22 cellular contexts compared by ENCODE assay signal in the genomic region with DNA sequence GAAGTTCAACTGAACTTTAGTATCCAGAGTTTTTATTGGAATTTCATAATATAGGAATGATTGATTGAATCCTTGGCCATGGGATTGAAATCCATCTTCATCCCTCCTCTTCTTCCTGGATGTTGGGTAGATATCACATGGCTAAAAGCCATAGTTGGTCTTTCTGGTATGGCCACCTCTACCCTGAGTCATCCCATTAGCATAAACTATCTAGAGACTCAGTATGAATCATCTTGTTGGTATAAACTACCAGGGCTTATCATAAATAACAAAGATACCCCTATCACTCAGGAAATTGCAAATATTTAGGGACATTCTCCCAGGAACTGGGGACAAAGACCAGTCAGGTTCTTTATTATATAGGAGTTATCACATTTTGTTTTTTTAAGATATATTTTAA. TPM values are rescaled to one million over a fixed set of nuclear protein-coding genes. Genes with fewer than 3 reads are reported as not detected.
"Had no signal": no experiment of that assay in that cellular context is flagged by ENCODE, and none has a peak within 500 bp of the region (broad histone marks: within the 10 kb centered on the region; RNA-seq: fewer than 3 reads in every experiment).

No MANE protein-coding gene starts in this region.

- DNase-seq: activated CD4-positive, alpha-beta T cell treated with anti-CD3 and anti-CD28 coated beads, Interleukin-2, amount 10 ng/mL, durations not matched to agents 7 days and 5 days; activated CD8-positive, alpha-beta memory T cell treated with anti-CD3 and anti-CD28 coated beads, Interleukin-2, amount 50 U/mL, for 4 hours; activated effector memory CD4-positive, alpha-beta T cell treated with Interleukin-2 at 50 U/mL for 16 hours; activated naive CD4-positive, alpha-beta T cell treated with anti-CD3 and anti-CD28 coated beads, Interleukin-2, amount 10 ng/mL, durations not matched to agents 7 days and 5 days; activated naive CD8-positive, alpha-beta T cell treated with anti-CD3 and anti-CD28 coated beads, Interleukin-2, amount 50 U/mL, for 24 hours; activated T-cell treated with anti-CD3 and anti-CD28 coated beads, Interleukin-2, amount 50 U/mL, for 4 hours; anterior cingulate cortex; effector memory CD4-positive, alpha-beta T cell; foreskin fibroblast; islet precursor cell; lower lobe of right lung; sigmoid colon; stimulated activated naive B cell treated with anti-CD40 and anti-IgM and Interleukin-4, amounts not matched to agents 10 μg/mL and 1 μg/mL and 100 μg/mL, for 72 hours had no signal

- FAIRE-seq: endothelial cell of umbilical vein had no signal

- ATAC-seq: activated CD4-positive, CD25-positive, alpha-beta regulatory T cell treated with anti-CD3 and anti-CD28 coated beads, Interleukin-2, amount 50 U/mL, for 24 hours; activated naive CD8-positive, alpha-beta T cell treated with anti-CD3 and anti-CD28 coated beads, Interleukin-2, amount 50 U/mL, for 24 hours; activated T-cell treated with anti-CD3 and anti-CD28 coated beads, Interleukin-2, amount 50 U/mL, for 4 hours; lower lobe of right lung; natural killer cell treated with Interleukin-12 subunit alpha and Interleukin-12 subunit beta and Interleukin-15 and Interleukin-18, amount 100 ng/mL, for 72 hours; stimulated activated naive B cell treated with anti-CD40 and anti-IgM and Interleukin-4, amounts not matched to agents 10 μg/mL and 1 μg/mL and 100 μg/mL, for 72 hours had no signal

- H3K27ac ChIP-seq: hepatocyte, lower lobe of right lung, neutrophil, parathyroid adenoma, sigmoid colon had no signal

RNA-seq across cellular contexts. Expression of gene ZP4, which starts 21.2 kb away (rescaled TPM):
- total RNA-seq: activated CD4-positive, alpha-beta T cell treated with anti-CD3 and anti-CD28 coated beads, Interleukin-2, amount 10 ng/mL, durations not matched to agents 7 days and 5 days; activated T-cell treated with anti-CD3 and anti-CD28 coated beads, Interleukin-2, amount 50 U/mL, for 4 hours; cerebellum; endothelial cell of umbilical vein; lower lobe of right lung; mesothelial cell of epicardium; natural killer cell treated with Interleukin-12 subunit alpha and Interleukin-12 subunit beta and Interleukin-15 and Interleukin-18, amount 100 ng/mL, for 72 hours; sigmoid colon; urinary bladder had no signal
